Comparison of ENCODE assay signal across 8 cellular contexts in the genomic region with DNA sequence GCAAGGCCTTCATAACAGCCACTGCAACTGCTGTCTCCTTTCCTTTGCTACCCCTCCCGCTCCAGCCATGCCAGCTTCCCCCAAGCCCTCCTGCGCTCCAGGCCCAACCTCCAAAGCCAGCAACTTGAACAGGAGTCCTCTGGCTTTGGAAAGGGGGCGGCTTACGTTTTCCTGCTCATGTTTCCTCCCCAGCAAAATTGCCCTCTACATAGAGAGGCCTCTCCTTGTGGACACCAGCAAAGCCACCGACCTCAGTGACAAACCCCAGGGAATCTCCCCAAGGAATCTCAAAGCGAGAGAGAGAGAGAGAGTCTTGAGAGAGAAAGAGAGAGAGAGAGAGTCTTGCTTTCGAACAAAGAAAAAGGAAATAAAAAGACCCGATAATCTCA. TPM values are rescaled to one million over a fixed set of nuclear protein-coding genes. Genes with fewer than 3 reads are reported as not detected.
DNase-seq lines count a peak whose midpoint lies in the region; ATAC-seq and TF ChIP-seq lines count a peak whose summit lies in the region.

No MANE protein-coding gene starts in this region.

- CTCF ChIA-PET in AG04450 (lab: Charles Lee) = no interaction called here

- no peaks in the 10 kb centered on the region; the same call in 1 of the 2 replicates for H3K9me3 ChIP-seq in AG04450 (ENCODE audit: control insufficient read depth, insufficient read depth, low read length)
- H3K9me3 ChIP-seq in right atrium auricular region = no peaks in the 10 kb centered on the region

- no peak for DNase-seq in AG04450 (ENCODE audit: low read depth, low spot score)
- peak; percentile 51 to 52 for DNase-seq in activated T-cell treated with anti-CD3 and anti-CD28 coated beads, Interleukin-2, amount 50 U/mL, for 48 hours
- DNase-seq in right atrium auricular region (ENCODE audit: low spot score) = no peak
- DNase-seq in skeletal muscle cell (ENCODE audit: low read depth) = no peak
- DNase-seq in GM10266 (ENCODE audit: extremely low spot score) = no peak
- no peak for DNase-seq in NCI-H2107 (lab: John Stamatoyannopoulos, UW)

- TF ChIP-seq CTCF in AG04450 (IDR thresholded peaks at IDR 0.05; ENCODE audit: low read depth, low read length) (no peak), right atrium auricular region (IDR thresholded peaks at IDR 0.05) (no peak), GM10266 (IDR thresholded peaks at IDR 0.05; ENCODE audit: control insufficient read depth, insufficient read depth, low read depth, missing control alignments) (no peak)

- H3K27me3 ChIP-seq in AG04450 (ENCODE audit: control insufficient read depth, insufficient read depth, low read length) (no peaks in the 10 kb centered on the region), right atrium auricular region (no peaks in the 10 kb centered on the region)

- peaks cover 21% of the 10 kb centered on the region for H3K36me3 ChIP-seq in right atrium auricular region

- POLR2A ChIA-PET in AG04450 (lab: Yijun Ruan, JAX) = no interaction called here

- peaks cover 0 to 50% of the 10 kb centered on the region in 2 donors for H3K4me1 ChIP-seq in right atrium auricular region

- peak overlapping the region; percentile 14 for H3K4me3 ChIP-seq in AG04450 (ENCODE audit: low read depth, low read length)
- peak overlapping the region; percentile 73 to 79 for H3K4me3 ChIP-seq in right atrium auricular region
- peak overlapping the region; percentile 85 for H3K4me3 ChIP-seq in skeletal muscle cell (ENCODE audit: low read depth, low read length)

- ATAC-seq in GM19025 (IDR thresholded peaks at IDR 0.05; ENCODE audit: low read depth, unreplicated experiment) (peak; percentile 33), HG03342 (IDR thresholded peaks at IDR 0.05; ENCODE audit: unreplicated experiment) (peak; percentile 33)

- H3K27ac ChIP-seq in AG04450 (ENCODE audit: low read depth, low read length) (peak overlapping the region; percentile 86), right atrium auricular region (peak overlapping the region; percentile 94)

RNA-seq across cellular contexts. Expression of a gene that starts 0.4 kb away (rescaled TPM):
- polyA plus RNA-seq in AG04450 (2011; rRNA removed) = 29.5 TPM in 2 replicates
- 25.0 and 28.4 TPM in 2 replicates for polyA minus RNA-seq in AG04450 (2011; rRNA and poly(A)+ RNA removed)
- 10 to 100 TPM in 1 of 2 donors, 1 to 10 TPM in 1; 7.6 to 13.9 TPM for total RNA-seq in right atrium auricular region

RNA-seq across cellular contexts. Expression of a gene that starts 17.1 kb away (rescaled TPM):
- 40.5 and 45.6 TPM in 2 replicates for polyA plus RNA-seq in AG04450 (2011; rRNA removed)
- polyA minus RNA-seq in AG04450 (2011; rRNA and poly(A)+ RNA removed) = 44.7 and 46.6 TPM in 2 replicates
- total RNA-seq in right atrium auricular region = 1 to 10 TPM; 5.6 to 8.7 TPM

RNA-seq across cellular contexts. Expression of a gene that starts 42.7 kb away (rescaled TPM):
- 0.04 TPM in 1 of 2 replicates, not detected in the other for polyA plus RNA-seq in AG04450 (2011; rRNA removed)
- polyA minus RNA-seq in AG04450 (2011; rRNA and poly(A)+ RNA removed) = not detected in 2 replicates
- not detected for total RNA-seq in right atrium auricular region

RNA-seq across cellular contexts. Expression of a gene that starts 55.3 kb away (rescaled TPM):
- 32.3 and 32.7 TPM in 2 replicates for polyA plus RNA-seq in AG04450 (2011; rRNA removed)
- 40.9 and 57.1 TPM in 2 replicates for polyA minus RNA-seq in AG04450 (2011; rRNA and poly(A)+ RNA removed)
- total RNA-seq in right atrium auricular region = 1 to 10 TPM; 3.6 to 6.6 TPM

Comparison
In these comparisons a context has a peak if more than half of its experiments do, and no peak if none do; other contexts are left out.
1. DNase-seq: peak in activated T-cell treated with anti-CD3 and anti-CD28 coated beads, Interleukin-2, amount 50 U/mL, for 48 hours (2 of 2); none in AG04450 (single experiment), right atrium auricular region (single experiment), skeletal muscle cell (single experiment), GM10266 (single experiment) and NCI-H2107 (single experiment).
2. H3K4me3 ChIP-seq: peak in every context shown above with its lines; median percentile 85 in skeletal muscle cell; 76 in right atrium auricular region; 14 in AG04450.